Comparison of ENCODE assay signal across 8 cellular contexts in genomic region chr9:136107953-136108647, GRCh38. TPM values are rescaled to one million over a fixed set of nuclear protein-coding genes. Genes with fewer than 3 reads are reported as not detected.
A peak's percentile ranks its signal among the peaks of the same experiment; 100 is the strongest.
DNase-seq lines count a peak whose midpoint lies in the region; ATAC-seq and TF ChIP-seq lines count a peak whose summit lies in the region.

No MANE protein-coding gene starts in this region.

- peak overlapping the region; percentile 85 for H3K4me3 Mint-ChIP-seq in activated CD4-positive, alpha-beta T cell treated with anti-CD3 and anti-CD28 coated beads, Interleukin-2, amount 10 ng/mL, durations not matched to agents 24 days and 14 days

- no peak overlapping the region for H3K4me3 ChIP-seq in suprapubic skin

- peaks cover under 1% of the 10 kb centered on the region for H3K36me3 Mint-ChIP-seq in activated CD4-positive, alpha-beta T cell treated with anti-CD3 and anti-CD28 coated beads, Interleukin-2, amount 10 ng/mL, durations not matched to agents 24 days and 14 days (ENCODE audit: low read depth)

- no peak for TF ChIP-seq CTCF in suprapubic skin (IDR thresholded peaks at IDR 0.05)
- TF ChIP-seq CTCF in GM10266 (IDR thresholded peaks at IDR 0.05; ENCODE audit: control insufficient read depth, insufficient read depth, low read depth, missing control alignments): no peak

- H3K27ac ChIP-seq in epithelial cell of prostate (peak overlapping the region; percentile 62), suprapubic skin (peak overlapping the region; percentile 92)

- no peaks in the 10 kb centered on the region for H3K9me3 Mint-ChIP-seq in activated CD4-positive, alpha-beta T cell treated with anti-CD3 and anti-CD28 coated beads, Interleukin-2, amount 10 ng/mL, durations not matched to agents 24 days and 14 days

- ATAC-seq in GM18517 (IDR thresholded peaks at IDR 0.05; ENCODE audit: unreplicated experiment): no peak

- peaks cover 32% of the 10 kb centered on the region for H3K4me1 Mint-ChIP-seq in activated CD4-positive, alpha-beta T cell treated with anti-CD3 and anti-CD28 coated beads, Interleukin-2, amount 10 ng/mL, durations not matched to agents 24 days and 14 days

- TF ChIP-seq POLR2A in suprapubic skin (IDR thresholded peaks at IDR 0.05): no peak

- H3K4me1 ChIP-seq in suprapubic skin: peaks cover 84% of the 10 kb centered on the region

- peaks cover 6% of the 10 kb centered on the region for H3K27me3 ChIP-seq in suprapubic skin

- no peak overlapping the region for H3K27ac Mint-ChIP-seq in activated CD4-positive, alpha-beta T cell treated with anti-CD3 and anti-CD28 coated beads, Interleukin-2, amount 10 ng/mL, durations not matched to agents 24 days and 14 days

- H3K36me3 ChIP-seq in suprapubic skin: no peaks in the 10 kb centered on the region

- WGBS in suprapubic skin: 73% methylated on average over 17 of the region's 29 CpGs

- no peak for DNase-seq in activated CD4-positive, alpha-beta T cell treated with anti-CD3 and anti-CD28 coated beads, Interleukin-2, amount 10 ng/mL, durations not matched to agents 24 days and 14 days
- DNase-seq in activated CD4-positive, alpha-beta T cell treated with anti-CD3 and anti-CD28 coated beads, Interleukin-2, amount 50 U/mL, for 48 hours: no peak
- peak; percentile 58 for DNase-seq in NCI-H526 treated with DMSO at 0.1 percent for 48 hours (lab: John Stamatoyannopoulos, UW)
- DNase-seq in epithelial cell of prostate (ENCODE audit: low read depth, low spot score): peak; percentile 74
- DNase-seq in suprapubic skin (ENCODE audit: low spot score in 2 of 2): no peak
- no peak for DNase-seq in GM10266 (ENCODE audit: extremely low spot score)
- DNase-seq in amniotic stem cell (lab: John Stamatoyannopoulos, UW): no peak

- intact Hi-C loops in activated CD4-positive, alpha-beta T cell treated with anti-CD3 and anti-CD28 coated beads, Interleukin-2, amount 10 ng/mL, durations not matched to agents 24 days and 14 days (cut with micrococcal nuclease): no loop called here

- no peaks in the 10 kb centered on the region for H3K9me3 ChIP-seq in suprapubic skin

- no peaks in the 10 kb centered on the region for H3K27me3 Mint-ChIP-seq in activated CD4-positive, alpha-beta T cell treated with anti-CD3 and anti-CD28 coated beads, Interleukin-2, amount 10 ng/mL, durations not matched to agents 24 days and 14 days

- TF ChIP-seq EP300 in suprapubic skin (IDR thresholded peaks at IDR 0.05): no peak

RNA-seq across cellular contexts. Expression of gene TMEM250, which starts 10.6 kb away (rescaled TPM):
- 49.8 and 52.7 TPM in 2 replicates for total RNA-seq in activated CD4-positive, alpha-beta T cell treated with anti-CD3 and anti-CD28 coated beads, Interleukin-2, amount 10 ng/mL, durations not matched to agents 24 days and 14 days
- 10 to 100 TPM; 37.0 to 66.9 (median 57.8) TPM for total RNA-seq in suprapubic skin

RNA-seq across cellular contexts. Expression of gene NACC2, which starts 13.0 kb away (rescaled TPM):
- total RNA-seq in activated CD4-positive, alpha-beta T cell treated with anti-CD3 and anti-CD28 coated beads, Interleukin-2, amount 10 ng/mL, durations not matched to agents 24 days and 14 days: 3.2 and 3.6 TPM in 2 replicates
- total RNA-seq in suprapubic skin: 10 to 100 TPM; 12.1 to 14.9 (median 13.7) TPM

Comparison
In these comparisons a context has a peak if more than half of its experiments do, and no peak if none do; other contexts are left out.
1. DNase-seq: peak in NCI-H526 treated with DMSO at 0.1 percent for 48 hours (single experiment) and epithelial cell of prostate (single experiment); none in activated CD4-positive, alpha-beta T cell treated with anti-CD3 and anti-CD28 coated beads, Interleukin-2, amount 10 ng/mL, durations not matched to agents 24 days and 14 days (single experiment), activated CD4-positive, alpha-beta T cell treated with anti-CD3 and anti-CD28 coated beads, Interleukin-2, amount 50 U/mL, for 48 hours (0 of 2), suprapubic skin (0 of 2), GM10266 (single experiment) and amniotic stem cell (single experiment).